ENCODE assay signal across 8 cellular contexts in genomic region chr3:11591401-11592266, GRCh38. TPM values are rescaled to one million over a fixed set of nuclear protein-coding genes. Genes with fewer than 3 reads are reported as not detected.
DNase-seq lines count a peak whose midpoint lies in the region; ATAC-seq and TF ChIP-seq lines count a peak whose summit lies in the region.

No MANE protein-coding gene starts in this region.

- H3K27ac ChIP-seq in cardiac muscle cell, result peak overlapping the region; percentile 93

- POLR2A ChIA-PET in activated CD8-positive, alpha-beta T cell treated with anti-CD3 and anti-CD28 coated beads for 36 hours (lab: Charles Lee), result no interaction called here

- DNase-seq in H7, result peak; percentile 62
- no peak for DNase-seq in activated CD8-positive, alpha-beta T cell treated with anti-CD3 and anti-CD28 coated beads for 36 hours
- DNase-seq in cardiac muscle cell (ENCODE audit: low read depth in 1 of 2, low spot score in 1 of 2), result peak; percentile 79 to 93
- peak; percentile 62 to 95 (median 70) for DNase-seq in posterior cingulate gyrus
- DNase-seq in stimulated activated naive CD4-positive, alpha-beta T cell treated with Interleukin-2 at 50 U/mL for 16 hours (lab: John Stamatoyannopoulos, UW), result no peak
- no peak for DNase-seq in HUDEP-2 (lab: John Stamatoyannopoulos, UW; ENCODE audit: unreplicated experiment in 76 of 76)

- no peak overlapping the region for H3K4me3 Mint-ChIP-seq in activated CD8-positive, alpha-beta T cell treated with anti-CD3 and anti-CD28 coated beads for 36 hours

- CTCF ChIA-PET in activated CD8-positive, alpha-beta T cell treated with anti-CD3 and anti-CD28 coated beads for 36 hours (lab: Charles Lee), result no interaction called here

- H3K4me1 Mint-ChIP-seq in activated CD8-positive, alpha-beta T cell treated with anti-CD3 and anti-CD28 coated beads for 36 hours (ENCODE audit: low read depth), result peaks cover 52% of the 10 kb centered on the region

- H3K4me1 ChIP-seq in cardiac muscle cell (ENCODE audit: low read depth), result peaks cover 52% of the 10 kb centered on the region

- H3K9me3 ChIP-seq in cardiac muscle cell (ENCODE audit: low read depth), result no peaks in the 10 kb centered on the region

- no peaks in the 10 kb centered on the region for H3K27me3 Mint-ChIP-seq in activated CD8-positive, alpha-beta T cell treated with anti-CD3 and anti-CD28 coated beads for 36 hours

- H3K27ac Mint-ChIP-seq in activated CD8-positive, alpha-beta T cell treated with anti-CD3 and anti-CD28 coated beads for 36 hours, result peak overlapping the region; percentile 20

- peaks cover 3% of the 10 kb centered on the region for H3K9me3 Mint-ChIP-seq in activated CD8-positive, alpha-beta T cell treated with anti-CD3 and anti-CD28 coated beads for 36 hours

- H3K36me3 Mint-ChIP-seq in activated CD8-positive, alpha-beta T cell treated with anti-CD3 and anti-CD28 coated beads for 36 hours (ENCODE audit: low read depth), result peaks cover 38% of the 10 kb centered on the region

- no peaks in the 10 kb centered on the region for H3K27me3 ChIP-seq in H7 (ENCODE audit: control insufficient read depth, insufficient read depth, low read length)
- H3K27me3 ChIP-seq in cardiac muscle cell, result no peaks in the 10 kb centered on the region

- H3K36me3 ChIP-seq in H7 (replicated peaks; ENCODE audit: control insufficient read depth, insufficient read depth, low read length) (no peaks in the 10 kb centered on the region; the same call in 1 of the 2 replicates), cardiac muscle cell (no peaks in the 10 kb centered on the region)

- no peak for TF ChIP-seq CTCF in activated CD8-positive, alpha-beta T cell treated with anti-CD3 and anti-CD28 coated beads for 36 hours (IDR thresholded peaks at IDR 0.05)
- TF ChIP-seq CTCF in cardiac muscle cell (IDR thresholded peaks at IDR 0.05; ENCODE audit: low read depth, low read length), result no peak

- H3K4me3 ChIP-seq in H7 (ENCODE audit: insufficient read depth, low read depth, low read length), result no peak overlapping the region
- H3K4me3 ChIP-seq in cardiac muscle cell, result no peak overlapping the region

- intact Hi-C loops in activated CD8-positive, alpha-beta T cell treated with anti-CD3 and anti-CD28 coated beads for 36 hours (cut with micrococcal nuclease), result no loop called here
- intact Hi-C loops in posterior cingulate gyrus (cut with DNase I), result loop anchor here (2.0 kb wide), 1 partner anchor 51 kb away; the partner anchor contains the start of gene VGLL4

- no peak for ATAC-seq in activated CD8-positive, alpha-beta T cell treated with anti-CD3 and anti-CD28 coated beads for 36 hours
- no peak for ATAC-seq in HG02798 (IDR thresholded peaks at IDR 0.05; ENCODE audit: poor library complexity, unreplicated experiment)
- no peak for ATAC-seq in HG02763 (IDR thresholded peaks at IDR 0.05; ENCODE audit: unreplicated experiment)

RNA-seq across cellular contexts. Expression of gene VGLL4, which starts 52.1 kb away (rescaled TPM):
- 44.2 and 49.7 TPM in 2 replicates for total RNA-seq in H7 (2014; rRNA removed; shearing (Covaris generic))
- total RNA-seq in activated CD8-positive, alpha-beta T cell treated with anti-CD3 and anti-CD28 coated beads for 36 hours, result 10 to 100 TPM; 54.4 to 60.2 TPM
- 139 and 147 TPM in 2 replicates for total RNA-seq in cardiac muscle cell
- 62.9 and 76.5 TPM in 2 replicates for polyA plus RNA-seq in cardiac muscle cell

Comparison
In these comparisons a context has a peak if more than half of its experiments do, and no peak if none do; other contexts are left out.
1. DNase-seq: peak in H7 (single experiment), cardiac muscle cell (2 of 2) and posterior cingulate gyrus (10 of 10); none in activated CD8-positive, alpha-beta T cell treated with anti-CD3 and anti-CD28 coated beads for 36 hours (single experiment), stimulated activated naive CD4-positive, alpha-beta T cell treated with Interleukin-2 at 50 U/mL for 16 hours (single experiment) and HUDEP-2 (0 of 76).